ENCODE assay signal across 18 cellular contexts in genomic region chr7:149558149-149558861, GRCh38.
DNase-seq lines count a peak whose midpoint lies in the region; ATAC-seq and TF ChIP-seq lines count a peak whose summit lies in the region.
"Had no signal": no experiment of that assay in that cellular context is flagged by ENCODE, and none has a peak within 500 bp of the region (broad histone marks: within the 10 kb centered on the region; RNA-seq: fewer than 3 reads in every experiment).

No MANE protein-coding gene starts in this region.

- H3K9ac ChIP-seq in HCT116 (ENCODE audit: low read length): no peak overlapping the region

- TF ChIP-seq POLR2A in HCT116 (IDR thresholded peaks at IDR 0.05; ENCODE audit: borderline replicate concordance, extremely low read depth, insufficient read depth, insufficient read length) (no peak), body of pancreas (IDR thresholded peaks at IDR 0.05) (no peak)

- no peak overlapping the region for H2AFZ ChIP-seq in HCT116 (ENCODE audit: low read depth, low read length, poor library complexity, severe bottlenecking)

- BruUV-seq in HCT116 (replicated peaks; lab: Mats Ljungman, UMichigan): no TSS peak

- H3K27ac ChIP-seq in HCT116 (ENCODE audit: low read depth, low read length): peak overlapping the region; percentile 33; the same call in 1 of the 2 replicates
- H3K27ac ChIP-seq in body of pancreas: no peak overlapping the region
- H3K27ac ChIP-seq: ascending aorta, spleen, transverse colon had no signal

- H3K4me1 ChIP-seq in HCT116 (ENCODE audit: control insufficient read depth in 1 of 2, insufficient read depth in 2 of 2, low read length in 2 of 2) (peaks cover 2 to 29% of the 10 kb centered on the region in 2 experiments; a peak in 3 of 4 replicates), body of pancreas (no peaks in the 10 kb centered on the region)
- H3K4me1 ChIP-seq: ascending aorta, transverse colon had no signal

- H3K36me3 ChIP-seq in HCT116 (ENCODE audit: control insufficient read depth in 1 of 2, insufficient read depth in 2 of 2, low read length in 2 of 2) (no peaks in the 10 kb centered on the region), body of pancreas (replicated peaks in 1 of 2; ENCODE audit: insufficient read depth in 1 of 2, low read depth in 2 of 2) (peaks cover 0 to 4% of the 10 kb centered on the region in 2 donors)
- H3K36me3 ChIP-seq: transverse colon had no signal

- DNase-seq in AG08395 (ENCODE audit: low spot score) (peak; percentile 89), HCT116 (ENCODE audit: low read depth, low spot score) (peak; percentile 91), amniotic epithelial cell (ENCODE audit: low read depth) (peak; percentile 20), hepatic stellate cell (ENCODE audit: low spot score) (peak; percentile 43), body of pancreas (no peak), cerebellar cortex (ENCODE audit: low spot score) (no peak)
- no peak for DNase-seq in stimulated activated CD4-positive, alpha-beta T cell treated with anti-CD3 and anti-CD28 coated beads, Interleukin-15, amount 100 ng/mL, for 24 hours
- DNase-seq: activated CD4-positive, alpha-beta T cell treated with anti-CD3 and anti-CD28 coated beads for 1 hour; activated T-cell treated with anti-CD3 and anti-CD28 coated beads, Interleukin-2, amount 50 U/mL, for 48 hours; endodermal cell; left ventricle myocardium superior; NCI-H1048; NCI-H2227 treated with DMSO at 0.1 percent for 48 hours; OCI-M1; spleen; transverse colon had no signal

- 97 to 98% methylated on average over 6 of the region's 6 CpGs for WGBS in body of pancreas, 2 donors

- intact Hi-C loops in HCT116 (cut with micrococcal nuclease) (no loop called here), body of pancreas (cut with DNase I) (no loop called here)

- ATAC-seq in HCT116: peak; percentile 90
- ATAC-seq in body of pancreas: no peak
- no peak for ATAC-seq in GM18870 (IDR thresholded peaks at IDR 0.05; ENCODE audit: unreplicated experiment)
- ATAC-seq: left ventricle myocardium superior had no signal

- H3K4me3 ChIP-seq in HCT116 (replicated peaks in 1 of 2; ENCODE audit: low read depth in 1 of 2, low read length in 2 of 2): no peak overlapping the region
- H3K4me3 ChIP-seq in body of pancreas: no peak overlapping the region
- H3K4me3 ChIP-seq: ascending aorta, spleen, transverse colon had no signal

- TF ChIP-seq CTCF in HCT116 (IDR thresholded peaks at IDR 0.05 in 2 of 3, conservative IDR thresholded peaks at IDR 0.05 in 1 of 3; ENCODE audit: borderline replicate concordance in 1 of 3, insufficient read depth in 1 of 3, low read depth in 2 of 3, low read length in 2 of 3) (no peak), body of pancreas (IDR thresholded peaks at IDR 0.05) (no peak)

- no peaks in the 10 kb centered on the region for H4K20me1 ChIP-seq in HCT116 (ENCODE audit: insufficient read depth)

- H3K79me2 ChIP-seq in HCT116 (ENCODE audit: insufficient read depth, low read length): peaks cover 10% of the 10 kb centered on the region; the same call in 1 of the 2 replicates

- H3K9me2 ChIP-seq in HCT116 (ENCODE audit: insufficient read depth): no peaks in the 10 kb centered on the region

- CTCF ChIA-PET in HCT116 (lab: Charles Lee): no interaction called here

- no peaks in the 10 kb centered on the region for H3K27me3 ChIP-seq in HCT116 (ENCODE audit: insufficient read depth, low read length)
- no peaks in the 10 kb centered on the region for H3K27me3 ChIP-seq in body of pancreas
- H3K27me3 ChIP-seq: ascending aorta, spleen, transverse colon had no signal

- peak overlapping the region; percentile 54 for H3K4me2 ChIP-seq in HCT116 (ENCODE audit: low read length)

- RAD21 ChIA-PET in HCT116 (lab: Charles Lee; ENCODE audit: low non-redundant PET in 1 of 2, low total read pairs in 2 of 2, uncharacterized antibody in 2 of 2, unreplicated experiment in 2 of 2): no interaction called here

- POLR2A ChIA-PET in HCT116 (lab: Charles Lee): no interaction called here

- H3K9me3 ChIP-seq in HCT116 (ENCODE audit: control insufficient read depth in 1 of 2, insufficient read depth in 1 of 2, low read depth in 1 of 2, low read length in 2 of 2): no peaks in the 10 kb centered on the region
- no peaks in the 10 kb centered on the region for H3K9me3 ChIP-seq in body of pancreas
- H3K9me3 ChIP-seq: ascending aorta, spleen, transverse colon had no signal

- TF ChIP-seq RAD21 in HCT116 (IDR thresholded peaks at IDR 0.05; ENCODE audit: low read depth): no peak

TF ChIP-seq in HCT116, 20 proteins besides CTCF, POLR2A, EP300 and RAD21:
- TF ChIP-seq CBX3 (IDR thresholded peaks at IDR 0.05; ENCODE audit: low read depth) (peak; percentile 74), EZH2 (IDR thresholded peaks at IDR 0.05) (no peak), POLR2AphosphoS5 (IDR thresholded peaks at IDR 0.05; ENCODE audit: low read depth, low read length) (peak; percentile 52; the same call in 1 of the 2 replicates), JUND (IDR thresholded peaks at IDR 0.05) (peak; percentile 78; the same call in 1 of the 2 replicates), CEBPB (IDR thresholded peaks at IDR 0.05; ENCODE audit: low read depth) (peak; percentile 79), FOSL1 (IDR thresholded peaks at IDR 0.05; ENCODE audit: low read depth) (peak; percentile 92), YY1 (IDR thresholded peaks at IDR 0.05; ENCODE audit: extremely low read depth, insufficient replicate concordance, low read depth, low read length) (peak; percentile 18), SIN3A (IDR thresholded peaks at IDR 0.05; ENCODE audit: low read depth) (peak; percentile 79; the same call in 1 of the 2 replicates), SP1 (IDR thresholded peaks at IDR 0.05; ENCODE audit: low read depth) (peak; percentile 74; the same call in 1 of the 2 replicates), EGR1 (IDR thresholded peaks at IDR 0.05; ENCODE audit: low read depth) (no peak)
- TF ChIP-seq, protein P1, sequence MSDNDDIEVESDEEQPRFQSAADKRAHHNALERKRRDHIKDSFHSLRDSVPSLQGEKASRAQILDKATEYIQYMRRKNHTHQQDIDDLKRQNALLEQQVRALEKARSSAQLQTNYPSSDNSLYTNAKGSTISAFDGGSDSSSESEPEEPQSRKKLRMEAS (IDR thresholded peaks at IDR 0.05): peak; percentile 80
- TF ChIP-seq, protein P2, sequence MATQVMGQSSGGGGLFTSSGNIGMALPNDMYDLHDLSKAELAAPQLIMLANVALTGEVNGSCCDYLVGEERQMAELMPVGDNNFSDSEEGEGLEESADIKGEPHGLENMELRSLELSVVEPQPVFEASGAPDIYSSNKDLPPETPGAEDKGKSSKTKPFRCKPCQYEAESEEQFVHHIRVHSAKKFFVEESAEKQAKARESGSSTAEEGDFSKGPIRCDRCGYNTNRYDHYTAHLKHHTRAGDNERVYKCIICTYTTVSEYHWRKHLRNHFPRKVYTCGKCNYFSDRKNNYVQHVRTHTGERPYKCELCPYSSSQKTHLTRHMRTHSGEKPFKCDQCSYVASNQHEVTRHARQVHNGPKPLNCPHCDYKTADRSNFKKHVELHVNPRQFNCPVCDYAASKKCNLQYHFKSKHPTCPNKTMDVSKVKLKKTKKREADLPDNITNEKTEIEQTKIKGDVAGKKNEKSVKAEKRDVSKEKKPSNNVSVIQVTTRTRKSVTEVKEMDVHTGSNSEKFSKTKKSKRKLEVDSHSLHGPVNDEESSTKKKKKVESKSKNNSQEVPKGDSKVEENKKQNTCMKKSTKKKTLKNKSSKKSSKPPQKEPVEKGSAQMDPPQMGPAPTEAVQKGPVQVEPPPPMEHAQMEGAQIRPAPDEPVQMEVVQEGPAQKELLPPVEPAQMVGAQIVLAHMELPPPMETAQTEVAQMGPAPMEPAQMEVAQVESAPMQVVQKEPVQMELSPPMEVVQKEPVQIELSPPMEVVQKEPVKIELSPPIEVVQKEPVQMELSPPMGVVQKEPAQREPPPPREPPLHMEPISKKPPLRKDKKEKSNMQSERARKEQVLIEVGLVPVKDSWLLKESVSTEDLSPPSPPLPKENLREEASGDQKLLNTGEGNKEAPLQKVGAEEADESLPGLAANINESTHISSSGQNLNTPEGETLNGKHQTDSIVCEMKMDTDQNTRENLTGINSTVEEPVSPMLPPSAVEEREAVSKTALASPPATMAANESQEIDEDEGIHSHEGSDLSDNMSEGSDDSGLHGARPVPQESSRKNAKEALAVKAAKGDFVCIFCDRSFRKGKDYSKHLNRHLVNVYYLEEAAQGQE (IDR thresholded peaks at IDR 0.05; ENCODE audit: low read depth): no peak

Comparison
In these comparisons a context has a peak if more than half of its experiments do, and no peak if none do; other contexts are left out.
1. DNase-seq: peak in AG08395 (single experiment), HCT116 (single experiment), amniotic epithelial cell (single experiment) and hepatic stellate cell (single experiment); none in stimulated activated CD4-positive, alpha-beta T cell treated with anti-CD3 and anti-CD28 coated beads, Interleukin-15, amount 100 ng/mL, for 24 hours (single experiment), body of pancreas (0 of 4) and cerebellar cortex (single experiment).